ENCODE assay signal across 8 cellular contexts in the genomic region with DNA sequence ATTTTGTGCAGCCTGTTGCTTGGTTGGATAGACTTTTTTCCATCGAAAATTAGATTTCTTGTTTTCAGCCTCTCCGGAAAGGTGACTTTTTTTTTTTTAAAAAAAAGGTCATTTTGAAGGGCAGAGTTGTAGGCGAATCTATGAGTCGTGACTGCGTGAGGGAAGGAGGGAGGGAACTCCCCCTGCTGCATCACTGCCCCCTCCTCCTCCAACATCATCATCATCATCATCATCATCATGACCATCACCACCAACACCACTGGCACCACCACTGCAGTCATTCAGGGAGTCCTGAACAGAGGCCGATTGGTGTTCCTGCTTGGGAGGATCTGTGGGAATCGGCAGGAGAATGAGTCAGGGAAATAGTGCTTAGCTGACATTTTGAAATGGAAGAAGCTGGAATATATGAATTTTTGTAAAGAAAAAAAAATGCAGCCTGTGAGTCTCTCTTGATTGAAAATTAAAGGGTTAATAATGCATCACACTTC. TPM values are rescaled to one million over a fixed set of nuclear protein-coding genes. Genes with fewer than 3 reads are reported as not detected.
DNase-seq lines count a peak whose midpoint lies in the region; ATAC-seq and TF ChIP-seq lines count a peak whose summit lies in the region.

No MANE protein-coding gene starts in this region.

- CTCF ChIA-PET in activated CD4-positive, alpha-beta memory T cell treated with anti-CD3 and anti-CD28 coated beads for 36 hours (lab: Charles Lee) = interaction anchor here (0.7 to 2.0 kb wide), 3 partner anchors 9 to 505 kb away, joined by 3 to 8 read pairs (median 4); no protein-coding TSS in a partner anchor

- peaks cover 29% of the 10 kb centered on the region for H3K27me3 Mint-ChIP-seq in activated CD4-positive, alpha-beta memory T cell treated with anti-CD3 and anti-CD28 coated beads for 36 hours

- peaks cover 36% of the 10 kb centered on the region for H3K4me1 Mint-ChIP-seq in activated CD4-positive, alpha-beta memory T cell treated with anti-CD3 and anti-CD28 coated beads for 36 hours (ENCODE audit: low read depth)

- H3K36me3 Mint-ChIP-seq in activated CD4-positive, alpha-beta memory T cell treated with anti-CD3 and anti-CD28 coated beads for 36 hours = peaks cover 6% of the 10 kb centered on the region

- H3K27me3 ChIP-seq in psoas muscle (ENCODE audit: insufficient read depth in 3 of 3, low read length in 2 of 3) = no peaks in the 10 kb centered on the region

- peak overlapping the region; percentile 71 for H3K4me3 Mint-ChIP-seq in activated CD4-positive, alpha-beta memory T cell treated with anti-CD3 and anti-CD28 coated beads for 36 hours

- ATAC-seq in psoas muscle (peak in 3 of 4 donors; percentile 8 to 20 (median 10)), GM18868 (IDR thresholded peaks at IDR 0.05; ENCODE audit: unreplicated experiment) (no peak)

- peak; percentile 47 for DNase-seq in activated CD4-positive, CD25-positive, alpha-beta regulatory T cell treated with anti-CD3 and anti-CD28 coated beads, Interleukin-2, amount 50 U/mL, for 72 hours
- no peak for DNase-seq in activated CD4-positive, CD25-positive, alpha-beta regulatory T cell (lab: John Stamatoyannopoulos, UW)
- peak; percentile 51 for DNase-seq in activated CD4-positive, alpha-beta memory T cell treated with anti-CD3 and anti-CD28 coated beads for 36 hours
- peak in 1 of 2 donors; percentile 56 for DNase-seq in foreskin fibroblast
- peak; percentile 31 to 67 for DNase-seq in psoas muscle
- no peak for DNase-seq in NCI-H2227 treated with DMSO at 0.1 percent for 48 hours (lab: John Stamatoyannopoulos, UW)
- DNase-seq in D341Med (ENCODE audit: low spot score) = no peak

- H3K9me3 Mint-ChIP-seq in activated CD4-positive, alpha-beta memory T cell treated with anti-CD3 and anti-CD28 coated beads for 36 hours = no peaks in the 10 kb centered on the region

- no peak for TF ChIP-seq CTCF in foreskin fibroblast (IDR thresholded peaks at IDR 0.05; ENCODE audit: low read depth, low read length)
- no peak for TF ChIP-seq CTCF in psoas muscle (IDR thresholded peaks at IDR 0.05)

- peak overlapping the region; percentile 77 to 91 for H3K4me3 ChIP-seq in foreskin fibroblast (ENCODE audit: low read depth in 1 of 2, low read length in 2 of 2)
- H3K4me3 ChIP-seq in psoas muscle = peak overlapping the region; percentile 100

- no peaks in the 10 kb centered on the region for H3K9me3 ChIP-seq in psoas muscle

- peaks cover 33% of the 10 kb centered on the region for H3K4me1 ChIP-seq in psoas muscle

- peak overlapping the region; percentile 79 for H3K27ac Mint-ChIP-seq in activated CD4-positive, alpha-beta memory T cell treated with anti-CD3 and anti-CD28 coated beads for 36 hours

- H3K27ac ChIP-seq in psoas muscle = peak overlapping the region; percentile 96

- 14 to 24% (median 16%) methylated on average over 7 of the region's 7 CpGs for WGBS in psoas muscle, 3 donors

- H3K36me3 ChIP-seq in psoas muscle (ENCODE audit: insufficient read depth in 1 of 2, low read depth in 1 of 2) = peaks cover 3 to 47% of the 10 kb centered on the region in 2 donors

- POLR2A ChIA-PET in activated CD4-positive, alpha-beta memory T cell treated with anti-CD3 and anti-CD28 coated beads for 36 hours (lab: Charles Lee) = interaction anchor here (0.6 to 0.7 kb wide), 2 partner anchors 109 to 870 kb away, joined by 3 to 5 read pairs; no protein-coding TSS in a partner anchor

- intact Hi-C loops in activated CD4-positive, alpha-beta memory T cell treated with anti-CD3 and anti-CD28 coated beads for 36 hours (cut with micrococcal nuclease) = loop anchor here (2.0 to 10.0 kb wide), 7 partner anchors 31 to 687 kb away; partner anchors contain the start of genes METTL18 and SLC19A2
- intact Hi-C loops in psoas muscle (cut with DNase I) = loop anchor here (2.0 to 10.0 kb wide), 5 partner anchors 213 to 643 kb away; no protein-coding TSS in a partner anchor

RNA-seq across cellular contexts. Expression of gene ATP1B1, which starts 1.2 kb away (rescaled TPM):
- total RNA-seq in activated CD4-positive, alpha-beta memory T cell treated with anti-CD3 and anti-CD28 coated beads for 36 hours = 1 to 10 TPM; 7.7 to 8.3 TPM
- 1,000 to 10,000 TPM in 2 of 4 donors, 100 to 1,000 TPM in 2; 290 to 1,098 (median 779) TPM for total RNA-seq in psoas muscle
- polyA plus RNA-seq in psoas muscle = 100 to 1,000 TPM; 176 to 263 (median 228) TPM

Comparison
In these comparisons a context has a peak if more than half of its experiments do, and no peak if none do; other contexts are left out.
1. DNase-seq: peak in activated CD4-positive, CD25-positive, alpha-beta regulatory T cell treated with anti-CD3 and anti-CD28 coated beads, Interleukin-2, amount 50 U/mL, for 72 hours (single experiment), activated CD4-positive, alpha-beta memory T cell treated with anti-CD3 and anti-CD28 coated beads for 36 hours (single experiment) and psoas muscle (2 of 2); none in activated CD4-positive, CD25-positive, alpha-beta regulatory T cell (0 of 4), NCI-H2227 treated with DMSO at 0.1 percent for 48 hours (single experiment) and D341Med (single experiment).
2. RNA of gene ATP1B1, which starts 1.2 kb away (total RNA-seq): 290 to 1,098 TPM in psoas muscle; 7.7 to 8.3 TPM in activated CD4-positive, alpha-beta memory T cell treated with anti-CD3 and anti-CD28 coated beads for 36 hours; every median in the first group is over 10 times any median in the second.